Comparison of ENCODE assay signal across 17 cellular contexts in genomic region chr3:14691239-14691638, GRCh38. TPM values are rescaled to one million over a fixed set of nuclear protein-coding genes. Genes with fewer than 3 reads are reported as not detected.
DNase-seq lines count a peak whose midpoint lies in the region; ATAC-seq, FAIRE-seq and TF ChIP-seq lines count a peak whose summit lies in the region.
"Had no signal": no experiment of that assay in that cellular context is flagged by ENCODE, and none has a peak within 500 bp of the region (broad histone marks: within the 10 kb centered on the region; RNA-seq: fewer than 3 reads in every experiment).

No MANE protein-coding gene starts in this region.

- no peak for TF ChIP-seq POLR2A in H54 (IDR thresholded peaks at IDR 0.05; ENCODE audit: low read depth, low read length)

- peak overlapping the region in 1 of 8 donors; percentile 76 for H3K4me3 Mint-ChIP-seq in naive B cell
- no peak overlapping the region for H3K4me3 Mint-ChIP-seq in activated T-cell treated with anti-CD3 and anti-CD28 coated beads, Interleukin-2, amount 50 U/mL, for 4 hours
- H3K4me3 Mint-ChIP-seq: activated naive CD8-positive, alpha-beta T cell treated with anti-CD3 and anti-CD28 coated beads, Interleukin-2, amount 10 ng/mL, durations not matched to agents 7 days and 5 days had no signal

- H3K4me3 ChIP-seq in HL-60 (replicated peaks; ENCODE audit: insufficient read depth, low read length): no peak overlapping the region
- H3K4me3 ChIP-seq: dorsolateral prefrontal cortex, pancreas had no signal

- H3K4me1 Mint-ChIP-seq in naive B cell: peaks cover 11 to 27% (median 22%) of the 10 kb centered on the region in 3 donors
- peaks cover 1% of the 10 kb centered on the region for H3K4me1 Mint-ChIP-seq in activated T-cell treated with anti-CD3 and anti-CD28 coated beads, Interleukin-2, amount 50 U/mL, for 4 hours (ENCODE audit: low read depth)

- ATAC-seq in GM18520 (IDR thresholded peaks at IDR 0.05; ENCODE audit: unreplicated experiment) (peak; percentile 31), HG02642 (IDR thresholded peaks at IDR 0.05; ENCODE audit: poor library complexity, unreplicated experiment) (peak; percentile 41), naive B cell (ENCODE audit: low read depth in 2 of 2) (peak; percentile 49 to 50)
- no peak for ATAC-seq in activated T-cell treated with anti-CD3 and anti-CD28 coated beads, Interleukin-2, amount 50 U/mL, for 4 hours
- ATAC-seq: pancreas had no signal

- no peak for FAIRE-seq in H54 (lab: Jason Lieb, UNC)
- FAIRE-seq: frontal cortex, pancreas had no signal

- peak overlapping the region; percentile 72 for H3K27ac ChIP-seq in HL-60 (replicated peaks)
- H3K27ac ChIP-seq: dorsolateral prefrontal cortex, pancreas had no signal

- peaks cover 0 to 11% (median 5%) of the 10 kb centered on the region in 3 donors for H3K27me3 Mint-ChIP-seq in naive B cell
- H3K27me3 Mint-ChIP-seq in activated T-cell treated with anti-CD3 and anti-CD28 coated beads, Interleukin-2, amount 50 U/mL, for 4 hours (ENCODE audit: low read depth): no peaks in the 10 kb centered on the region

- DNase-seq in HL-60 (ENCODE audit: low read depth in 1 of 2, low spot score in 1 of 2) (peak; percentile 13 to 60), naive B cell (no peak), iPS-NIHi11 (ENCODE audit: low spot score) (no peak), NCI-H146 (lab: John Stamatoyannopoulos, UW) (no peak), H54 (ENCODE audit: insufficient read length, low spot score) (no peak)
- DNase-seq in activated T-cell treated with anti-CD3 and anti-CD28 coated beads, Interleukin-2, amount 50 U/mL, for 4 hours: no peak
- DNase-seq: activated CD4-positive, alpha-beta T cell treated with anti-CD3 and anti-CD28 coated beads, Interleukin-2, amount 50 U/mL, for 4 hours; activated naive CD8-positive, alpha-beta T cell treated with anti-CD3 and anti-CD28 coated beads, Interleukin-2, amount 10 ng/mL, durations not matched to agents 7 days and 5 days; dorsolateral prefrontal cortex; NCI-H510A; pancreas; SW 1271 had no signal

- H3K9me3 Mint-ChIP-seq in naive B cell: peaks cover 0 to 22% (median 4%) of the 10 kb centered on the region in 7 donors
- no peaks in the 10 kb centered on the region for H3K9me3 Mint-ChIP-seq in activated T-cell treated with anti-CD3 and anti-CD28 coated beads, Interleukin-2, amount 50 U/mL, for 4 hours

- no peak overlapping the region for H3K27ac Mint-ChIP-seq in naive B cell
- H3K27ac Mint-ChIP-seq: activated naive CD8-positive, alpha-beta T cell treated with anti-CD3 and anti-CD28 coated beads, Interleukin-2, amount 10 ng/mL, durations not matched to agents 7 days and 5 days had no signal

- H3K36me3 Mint-ChIP-seq in naive B cell: no peaks in the 10 kb centered on the region
- H3K36me3 Mint-ChIP-seq in activated T-cell treated with anti-CD3 and anti-CD28 coated beads, Interleukin-2, amount 50 U/mL, for 4 hours (ENCODE audit: insufficient read depth): peaks cover 9% of the 10 kb centered on the region
- H3K36me3 Mint-ChIP-seq: activated naive CD8-positive, alpha-beta T cell treated with anti-CD3 and anti-CD28 coated beads, Interleukin-2, amount 10 ng/mL, durations not matched to agents 7 days and 5 days had no signal

- H3K27me3 ChIP-seq in HL-60 (ENCODE audit: insufficient read depth, poor library complexity, severe bottlenecking): no peaks in the 10 kb centered on the region
- H3K27me3 ChIP-seq: dorsolateral prefrontal cortex, pancreas had no signal

- no peak for TF ChIP-seq CTCF in HL-60 (IDR thresholded peaks at IDR 0.05; ENCODE audit: insufficient read depth, low read length)

RNA-seq across cellular contexts. Expression of gene C3orf20, which starts 16.3 kb away (rescaled TPM):
- polyA plus RNA-seq in naive B cell (ENCODE audit: low read depth in 6 of 6): not detected
- under 1 TPM in 2 of 3 donors, not detected in 1; 0.08 to 0.14 TPM for total RNA-seq in activated T-cell treated with anti-CD3 and anti-CD28 coated beads, Interleukin-2, amount 50 U/mL, for 4 hours
- total RNA-seq: frontal cortex, LHCN-M2 had no signal
- polyA plus RNA-seq: liver had no signal

RNA-seq across cellular contexts. Expression of gene CCDC174, which starts 39.7 kb away (rescaled TPM):
- polyA plus RNA-seq in naive B cell (ENCODE audit: low read depth in 6 of 6): 10 to 100 TPM; 18.8 to 27.0 (median 22.9) TPM
- 10 to 100 TPM; 13.7 to 18.2 (median 15.4) TPM for total RNA-seq in activated T-cell treated with anti-CD3 and anti-CD28 coated beads, Interleukin-2, amount 50 U/mL, for 4 hours

Comparison
In these comparisons a context has a peak if more than half of its experiments do, and no peak if none do; other contexts are left out.
1. ATAC-seq: peak in GM18520 (single experiment), HG02642 (single experiment) and naive B cell (2 of 2); none in activated T-cell treated with anti-CD3 and anti-CD28 coated beads, Interleukin-2, amount 50 U/mL, for 4 hours (0 of 2).
2. DNase-seq: peak in HL-60 (2 of 2); none in naive B cell (single experiment), activated T-cell treated with anti-CD3 and anti-CD28 coated beads, Interleukin-2, amount 50 U/mL, for 4 hours (single experiment), iPS-NIHi11 (single experiment), NCI-H146 (single experiment) and H54 (single experiment).